Comparison of ENCODE assay signal across 20 cellular contexts in genomic region chr5:149441194-149441753, GRCh38.
DNase-seq lines count a peak whose midpoint lies in the region; ATAC-seq, FAIRE-seq and TF ChIP-seq lines count a peak whose summit lies in the region.
"Had no signal": no experiment of that assay in that cellular context is flagged by ENCODE, and none has a peak within 500 bp of the region (broad histone marks: within the 10 kb centered on the region; RNA-seq: fewer than 3 reads in every experiment).

No MANE protein-coding gene starts in this region.

- no peak for TF ChIP-seq RAD21 in K562 (CRISPR knock-in tag; conservative IDR thresholded peaks at IDR 0.05 in 1 of 2, IDR thresholded peaks at IDR 0.05 in 1 of 2)

- no TSS peak for BruUV-seq in K562 (replicated peaks; lab: Mats Ljungman, UMichigan)

- peak overlapping the region; percentile 4 for H2BK120ac ChIP-seq in trophoblast cell (ENCODE audit: insufficient read depth, low read length, poor library complexity)

- TF ChIP-seq POLR2A in K562 (conservative IDR thresholded peaks at IDR 0.05), result no peak

- POLR2A ChIA-PET in K562 (lab: Yijun Ruan, JAX), result interaction anchor here (0.6 to 2.0 kb wide), 10 partner anchors 11 to 1833 kb away, joined by 3 to 8 read pairs (median 3); partner anchors contain the start of gene CSNK1A1

- H4K91ac ChIP-seq in trophoblast cell (ENCODE audit: low read depth, low read length), result peak overlapping the region; percentile 58

- no peak overlapping the region for H2BK5ac ChIP-seq in trophoblast cell (ENCODE audit: low read depth, low read length, poor library complexity)

- peak overlapping the region; percentile 70 for H2BK12ac ChIP-seq in trophoblast cell (ENCODE audit: low read length)

- ATAC-seq in K562, result no peak
- no peak for ATAC-seq in foreskin keratinocyte

- H3K4ac ChIP-seq in trophoblast cell (ENCODE audit: low read depth, low read length), result no peak overlapping the region

- no peak overlapping the region for H4K12ac ChIP-seq in trophoblast cell (ENCODE audit: low read depth, low read length)

- 58% methylated on average over 14 of the region's 14 CpGs for WGBS in K562 (ENCODE audit: insufficient coverage, low coverage, missing lambda C conversion rate)
- WGBS in trophoblast cell (ENCODE audit: extremely low coverage, insufficient coverage, insufficient read length), result no CpG with 5 or more reads among the region's 14 CpGs

- H3K9me1 ChIP-seq in K562 (ENCODE audit: control insufficient read depth, insufficient read depth, low read length), result no peaks in the 10 kb centered on the region

- H3K27me3 ChIP-seq in K562 (ENCODE audit: control insufficient read depth in 2 of 2, insufficient read depth in 2 of 2, low read length in 2 of 2) (no peaks in the 10 kb centered on the region), foreskin keratinocyte (no peaks in the 10 kb centered on the region), trophoblast cell (ENCODE audit: insufficient read depth, low read length) (no peaks in the 10 kb centered on the region)
- H3K27me3 ChIP-seq: SJSA1 had no signal

- H3K36me3 ChIP-seq in K562 (ENCODE audit: control insufficient read depth, insufficient read depth, low read length) (no peaks in the 10 kb centered on the region), trophoblast cell (ENCODE audit: control insufficient read depth in 1 of 2, insufficient read depth in 2 of 2, low read length in 2 of 2) (no peaks in the 10 kb centered on the region)
- H3K36me3 ChIP-seq: SJSA1 had no signal

- H3K4me3 ChIP-seq in K562 (no peak overlapping the region), trophoblast cell (ENCODE audit: low read depth, low read length) (no peak overlapping the region)
- H3K4me3 ChIP-seq: SJSA1 had no signal

- H3K18ac ChIP-seq in trophoblast cell (ENCODE audit: low read length), result no peak overlapping the region

- H4K8ac ChIP-seq in trophoblast cell (ENCODE audit: low read depth, low read length), result no peak overlapping the region

- H3K79me2 ChIP-seq in K562 (ENCODE audit: control insufficient read depth, insufficient read depth, low read length) (no peaks in the 10 kb centered on the region), trophoblast cell (ENCODE audit: control insufficient read depth, insufficient read depth, low read length, poor library complexity) (no peaks in the 10 kb centered on the region)

- TF ChIP-seq EP300 in K562 (IDR thresholded peaks at IDR 0.05; ENCODE audit: low read length), result no peak

- no peaks in the 10 kb centered on the region for H4K20me1 ChIP-seq in K562 (replicated peaks; ENCODE audit: control insufficient read depth, insufficient read depth, low read length)

- H3K9me3 ChIP-seq in K562 (replicated peaks; ENCODE audit: control insufficient read depth, insufficient read depth, low read depth, low read length), result peaks cover 6% of the 10 kb centered on the region
- H3K9me3 ChIP-seq in trophoblast cell (ENCODE audit: insufficient read depth, low read depth, low read length), result no peaks in the 10 kb centered on the region
- H3K9me3 ChIP-seq: SJSA1 had no signal

- H3K4me1 ChIP-seq in K562 (replicated peaks in 1 of 2; ENCODE audit: control insufficient read depth in 2 of 2, insufficient read depth in 2 of 2, low read length in 2 of 2), result peaks cover 31 to 36% of the 10 kb centered on the region in 2 experiments
- peaks cover 28% of the 10 kb centered on the region for H3K4me1 ChIP-seq in foreskin keratinocyte
- H3K4me1 ChIP-seq in trophoblast cell (ENCODE audit: control insufficient read depth in 1 of 2, insufficient read depth in 2 of 2, low read length in 2 of 2), result peaks cover 12% of the 10 kb centered on the region in 2 experiments

- TF ChIP-seq CTCF in C4-2B (conservative IDR thresholded peaks at IDR 0.05), result no peak
- TF ChIP-seq CTCF in K562 (IDR thresholded peaks at IDR 0.05 in 2 of 3, conservative IDR thresholded peaks at IDR 0.05 in 1 of 3; ENCODE audit: insufficient read depth in 2 of 3, low read depth in 1 of 3, low read length in 3 of 3), result no peak
- no peak for TF ChIP-seq CTCF in foreskin keratinocyte (conservative IDR thresholded peaks at IDR 0.05)

- peak overlapping the region; percentile 25 for H2AK5ac ChIP-seq in trophoblast cell (ENCODE audit: low read length)

- H3K9ac ChIP-seq in K562 (ENCODE audit: insufficient read depth in 1 of 2, low read depth in 2 of 2, low read length in 2 of 2), result peak overlapping the region in 1 of 2 experiments; percentile 56; a peak in 1 of 4 replicates
- H3K9ac ChIP-seq in trophoblast cell (ENCODE audit: low read length), result no peak overlapping the region

- intact Hi-C loops in K562 (cut with micrococcal nuclease), result no loop called here

- no peak for FAIRE-seq in K562 (lab: Jason Lieb, UNC)
- FAIRE-seq: GM12891, GM18507, HTR-8/SVneo had no signal

- H2AFZ ChIP-seq in K562 (ENCODE audit: low read depth, low read length) (peak overlapping the region; percentile 43), trophoblast cell (ENCODE audit: insufficient read depth, low read length, poor library complexity) (no peak overlapping the region)

- peak overlapping the region; percentile 76; the same call in 1 of the 2 replicates for H3K27ac ChIP-seq in C4-2B
- no peak overlapping the region for H3K27ac ChIP-seq in K562 (ENCODE audit: extremely low read depth, low read depth, low read length)
- peak overlapping the region; percentile 97 for H3K27ac ChIP-seq in foreskin keratinocyte
- no peak overlapping the region for H3K27ac ChIP-seq in trophoblast cell (ENCODE audit: low read depth, low read length)
- H3K27ac ChIP-seq: HL-60, SJSA1 had no signal

- H3K79me1 ChIP-seq in trophoblast cell (ENCODE audit: low read length), result peaks cover 28% of the 10 kb centered on the region

- DNase-seq in K562 (ENCODE audit: extremely low read depth in 1 of 4, low spot score in 3 of 4) (no peak), foreskin keratinocyte (no peak), trophoblast cell (no peak), putamen (ENCODE audit: low spot score) (no peak), NCI-H345 treated with DMSO at 0.1 percent for 48 hours (lab: John Stamatoyannopoulos, UW; ENCODE audit: unreplicated experiment) (no peak)
- no peak for DNase-seq in activated CD8-positive, alpha-beta memory T cell treated with anti-CD3 and anti-CD28 coated beads, Interleukin-2, amount 50 U/mL, for 48 hours
- DNase-seq: COR-L47; GF-D8; H7; NCI-H1417 treated with DMSO at 0.1 percent for 48 hours; NCI-H1930; NCI-H2171; NCI-H446 treated with DMSO at 0.1 percent for 48 hours; NK-92 treated with Interleukin-12 subunit alpha and Interleukin-12 subunit beta, amount 100 ng/mL, for 24 hours had no signal

- peak overlapping the region; percentile 1 for H3K14ac ChIP-seq in trophoblast cell (ENCODE audit: low read length)

- H3K23ac ChIP-seq in trophoblast cell (ENCODE audit: low read length), result no peak overlapping the region

- H3K4me2 ChIP-seq in K562 (ENCODE audit: insufficient read depth, low read length) (no peak overlapping the region), trophoblast cell (ENCODE audit: low read length) (no peak overlapping the region)

- in situ Hi-C loops in K562 (cut with MboI), result loop anchor here (5.0 kb wide), 1 partner anchor 111 kb away; the partner anchor contains the start of gene CSNK1A1

- CTCF ChIA-PET in K562 (lab: Yijun Ruan, JAX; ENCODE audit: low intra/inter-chr PET ratio), result interaction anchor here (1.1 to 3.2 kb wide), 2 partner anchors 110 to 123 kb away, joined by 4 to 19 read pairs; partner anchors contain the start of gene CSNK1A1

TF ChIP-seq in K562, 482 proteins besides CTCF, POLR2A, EP300 and RAD21:
- TF ChIP-seq ZNF445 (CRISPR knock-in tag; IDR thresholded peaks at IDR 0.05; ENCODE audit: low read depth), result no peak
- TF ChIP-seq ZFP36 (IDR thresholded peaks at IDR 0.05; ENCODE audit: low read depth, low read length, partially characterized antibody), result peak; percentile 96
- 0 out of 2 replicates have a peak, but pooled peaks have one; percentile 33 for TF ChIP-seq BCOR (IDR thresholded peaks at IDR 0.05)
- TF ChIP-seq KDM1A (IDR thresholded peaks at IDR 0.05), result 0 out of 4 replicates have a peak, but pooled peaks of 1 of the 2 experiments have one; percentile 7
- peak; percentile 78; the same call in 1 of the 2 replicates for TF ChIP-seq ZKSCAN1 (IDR thresholded peaks at IDR 0.05; ENCODE audit: low read depth, low read length)
- peak; percentile 73; the same call in 1 of the 2 replicates for TF ChIP-seq ZNF436 (CRISPR knock-in tag; IDR thresholded peaks at IDR 0.05)
- TF ChIP-seq MTF1 (CRISPR knock-in tag; IDR thresholded peaks at IDR 0.05; ENCODE audit: borderline replicate concordance), result no peak
- TF ChIP-seq SMARCA5 (IDR thresholded peaks at IDR 0.05), result no peak
- no peak for TF ChIP-seq SMC3 (conservative IDR thresholded peaks at IDR 0.05; ENCODE audit: insufficient read depth, low read depth, low read length)
- no peak for TF ChIP-seq MAFK (IDR thresholded peaks at IDR 0.05; ENCODE audit: low read length)
- TF ChIP-seq RCOR1 (IDR thresholded peaks at IDR 0.05; ENCODE audit: borderline replicate concordance in 1 of 2, low read depth in 2 of 2, low read length in 2 of 2), result 0 out of 4 replicates have a peak, but pooled peaks of 1 of the 2 experiments have one; percentile 15
- TF ChIP-seq CXXC5 (CRISPR knock-in tag; IDR thresholded peaks at IDR 0.05), result no peak
- peak; percentile 49 for TF ChIP-seq RBM25 (IDR thresholded peaks at IDR 0.05; ENCODE audit: low read depth, low read length, severe bottlenecking)
TF ChIP-seq in K562: peak in this region for 7.

Comparison
In these comparisons a context has a peak if more than half of its experiments do, and no peak if none do; other contexts are left out.
1. H3K27ac ChIP-seq: peak in C4-2B (single experiment) and foreskin keratinocyte (single experiment); none in K562 (single experiment) and trophoblast cell (single experiment).